13 cellular contexts compared by ENCODE assay signal in genomic region chr11:62399172-62399867, GRCh38. TPM values are rescaled to one million over a fixed set of nuclear protein-coding genes. Genes with fewer than 3 reads are reported as not detected.
A peak's percentile ranks its signal among the peaks of the same experiment; 100 is the strongest.
DNase-seq lines count a peak whose midpoint lies in the region; ATAC-seq and TF ChIP-seq lines count a peak whose summit lies in the region.
"Had no signal": no experiment of that assay in that cellular context is flagged by ENCODE, and none has a peak within 500 bp of the region (broad histone marks: within the 10 kb centered on the region; RNA-seq: fewer than 3 reads in every experiment).

No MANE protein-coding gene starts in this region.

- H3K27ac Mint-ChIP-seq in T-helper 2 cell treated with Interferon-gamma antibody and Interleukin-4, amounts not matched to agents 5 μg/mL and 100 μg/mL, for 36 hours: peak overlapping the region; percentile 34
- peak overlapping the region; percentile 93 for H3K27ac Mint-ChIP-seq in mesothelial cell of epicardium

- no peak overlapping the region for H3K4me3 Mint-ChIP-seq in T-helper 2 cell treated with Interferon-gamma antibody and Interleukin-4, amounts not matched to agents 5 μg/mL and 100 μg/mL, for 36 hours
- no peak overlapping the region for H3K4me3 Mint-ChIP-seq in mesothelial cell of epicardium
- H3K4me3 Mint-ChIP-seq: natural killer cell treated with Interleukin-12 subunit alpha and Interleukin-12 subunit beta and Interleukin-15 and Interleukin-18, amount 100 ng/mL, for 72 hours had no signal

- H3K4me3 ChIP-seq in testis: no peak overlapping the region

- intact Hi-C loops in testis (cut with DNase I; ENCODE audit: low total_unique reads): loop anchor here (10.0 kb wide), 2 partner anchors 145 to 275 kb away; partner anchors contain the start of genes AHNAK, LBHD1, UBXN1 and UQCC3

- peaks cover 25% of the 10 kb centered on the region for H3K4me1 Mint-ChIP-seq in T-helper 2 cell treated with Interferon-gamma antibody and Interleukin-4, amounts not matched to agents 5 μg/mL and 100 μg/mL, for 36 hours (ENCODE audit: low read depth)
- peaks cover 86% of the 10 kb centered on the region for H3K4me1 Mint-ChIP-seq in mesothelial cell of epicardium

- no peak for ATAC-seq in HG02642 (IDR thresholded peaks at IDR 0.05; ENCODE audit: poor library complexity, unreplicated experiment)
- ATAC-seq: natural killer cell treated with Interleukin-12 subunit alpha and Interleukin-12 subunit beta and Interleukin-15 and Interleukin-18, amount 100 ng/mL, for 72 hours had no signal

- H3K9me3 ChIP-seq in testis: no peaks in the 10 kb centered on the region

- no peaks in the 10 kb centered on the region for H3K9me3 Mint-ChIP-seq in T-helper 2 cell treated with Interferon-gamma antibody and Interleukin-4, amounts not matched to agents 5 μg/mL and 100 μg/mL, for 36 hours
- H3K9me3 Mint-ChIP-seq in mesothelial cell of epicardium: no peaks in the 10 kb centered on the region
- H3K9me3 Mint-ChIP-seq: natural killer cell treated with Interleukin-12 subunit alpha and Interleukin-12 subunit beta and Interleukin-15 and Interleukin-18, amount 100 ng/mL, for 72 hours had no signal

- no peaks in the 10 kb centered on the region for H3K27me3 ChIP-seq in testis

- no peaks in the 10 kb centered on the region for H3K36me3 ChIP-seq in testis (ENCODE audit: low read depth, missing control alignments)

- no peak for TF ChIP-seq CTCF in mesothelial cell of epicardium (IDR thresholded peaks at IDR 0.05; ENCODE audit: unreplicated experiment)
- no peak for TF ChIP-seq CTCF in testis (IDR thresholded peaks at IDR 0.05)

- 45 to 55% methylated on average over 8 to 10 of the region's 10 CpGs for WGBS in testis, 2 donors

- TF ChIP-seq POLR2A in testis (IDR thresholded peaks at IDR 0.05): no peak

- H3K36me3 Mint-ChIP-seq in T-helper 2 cell treated with Interferon-gamma antibody and Interleukin-4, amounts not matched to agents 5 μg/mL and 100 μg/mL, for 36 hours (ENCODE audit: low read depth): peaks cover 2% of the 10 kb centered on the region
- H3K36me3 Mint-ChIP-seq in mesothelial cell of epicardium: no peaks in the 10 kb centered on the region
- H3K36me3 Mint-ChIP-seq: natural killer cell treated with Interleukin-12 subunit alpha and Interleukin-12 subunit beta and Interleukin-15 and Interleukin-18, amount 100 ng/mL, for 72 hours had no signal

- H3K27me3 Mint-ChIP-seq in T-helper 2 cell treated with Interferon-gamma antibody and Interleukin-4, amounts not matched to agents 5 μg/mL and 100 μg/mL, for 36 hours (ENCODE audit: low read depth): no peaks in the 10 kb centered on the region
- no peaks in the 10 kb centered on the region for H3K27me3 Mint-ChIP-seq in mesothelial cell of epicardium (ENCODE audit: low read depth)
- H3K27me3 Mint-ChIP-seq: natural killer cell treated with Interleukin-12 subunit alpha and Interleukin-12 subunit beta and Interleukin-15 and Interleukin-18, amount 100 ng/mL, for 72 hours had no signal

- peaks cover 73% of the 10 kb centered on the region for H3K4me1 ChIP-seq in testis

- no peak for DNase-seq in T-helper 2 cell treated with Interferon-gamma antibody and Interleukin-4, amounts not matched to agents 5 μg/mL and 100 μg/mL, for 36 hours (ENCODE audit: low spot score)
- DNase-seq in T-helper 2 cell: no peak
- peak; percentile 60 for DNase-seq in cerebellar cortex (ENCODE audit: low spot score)
- DNase-seq in mesothelial cell of epicardium (ENCODE audit: low spot score in 2 of 2, unreplicated experiment in 2 of 2): no peak
- peak; percentile 64 for DNase-seq in testis
- DNase-seq in SKM-1 treated with dmso at 0.1 percent for 144 hours (lab: John Stamatoyannopoulos, UW; ENCODE audit: unreplicated experiment): no peak
- no peak for DNase-seq in NCI-H2107 (lab: John Stamatoyannopoulos, UW)
- DNase-seq: NCI-H524 treated with DMSO at 0.1 percent for 48 hours, T-helper 1 cell had no signal

- H3K27ac ChIP-seq in testis: peak overlapping the region; percentile 33 to 65
- H3K27ac ChIP-seq: 22Rv1 had no signal

RNA-seq across cellular contexts. Expression of gene SCGB1A1, which starts 19.5 kb away (rescaled TPM):
- not detected in 3 replicates for total RNA-seq in mesothelial cell of epicardium
- total RNA-seq in testis: not detected
- not detected for polyA plus RNA-seq in testis (ENCODE audit: insufficient read depth, low read depth, low replicate concordance)
- total RNA-seq: LHCN-M2; natural killer cell treated with Interleukin-12 subunit alpha and Interleukin-12 subunit beta and Interleukin-15 and Interleukin-18, amount 100 ng/mL, for 72 hours had no signal

Comparison
In these comparisons a context has a peak if more than half of its experiments do, and no peak if none do; other contexts are left out.
1. DNase-seq: peak in cerebellar cortex (single experiment) and testis (single experiment); none in T-helper 2 cell treated with Interferon-gamma antibody and Interleukin-4, amounts not matched to agents 5 μg/mL and 100 μg/mL, for 36 hours (single experiment), T-helper 2 cell (0 of 5), mesothelial cell of epicardium (0 of 2), SKM-1 treated with dmso at 0.1 percent for 144 hours (single experiment) and NCI-H2107 (single experiment).